1 cellular context compared by ENCODE assay signal in the genomic region with DNA sequence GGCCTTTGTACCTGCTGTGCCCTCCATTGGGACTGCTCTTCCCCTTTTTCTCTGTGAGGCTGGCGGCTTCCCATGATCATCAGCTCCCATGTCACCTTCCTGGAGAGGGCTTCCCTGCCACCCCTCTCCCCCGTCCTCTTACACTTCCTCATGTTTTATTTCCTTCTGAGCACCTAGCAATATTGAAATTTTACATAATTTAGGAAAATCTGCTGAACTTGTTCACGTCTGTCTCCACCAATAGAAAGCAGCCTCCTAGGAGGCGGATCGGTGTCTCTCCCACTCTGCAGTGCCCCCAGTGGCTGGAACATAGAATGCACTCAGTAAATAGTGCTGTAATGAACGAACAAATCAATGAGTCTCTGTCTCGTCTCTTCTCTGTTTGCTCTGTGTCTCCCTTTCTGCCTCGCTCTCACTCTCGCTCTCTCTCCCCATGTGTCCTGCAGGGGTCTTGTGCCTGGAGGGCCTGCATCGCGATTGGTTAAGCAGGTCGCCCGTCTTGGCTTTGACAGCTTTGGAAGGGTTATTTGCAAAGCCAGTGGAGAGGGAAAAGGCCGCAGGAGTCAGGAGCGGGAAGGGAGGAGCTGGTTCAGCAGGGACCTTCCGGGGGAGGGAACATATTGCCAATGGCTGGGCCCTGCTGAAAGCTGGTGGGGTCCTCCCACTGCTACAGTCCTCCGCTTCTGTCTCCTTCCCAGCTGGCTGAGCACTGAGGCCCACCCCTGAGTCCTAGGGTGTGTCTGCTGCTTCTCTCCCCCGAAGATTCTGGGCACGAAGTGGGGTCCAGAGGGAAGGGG.
TF ChIP-seq lines count a peak whose summit lies in the region.

No MANE protein-coding gene starts in this region.

TF ChIP-seq in HepG2, 621 proteins besides CTCF, POLR2A, EP300 and RAD21 (continued from another document and continues in another):
- TF ChIP-seq, protein P1, sequence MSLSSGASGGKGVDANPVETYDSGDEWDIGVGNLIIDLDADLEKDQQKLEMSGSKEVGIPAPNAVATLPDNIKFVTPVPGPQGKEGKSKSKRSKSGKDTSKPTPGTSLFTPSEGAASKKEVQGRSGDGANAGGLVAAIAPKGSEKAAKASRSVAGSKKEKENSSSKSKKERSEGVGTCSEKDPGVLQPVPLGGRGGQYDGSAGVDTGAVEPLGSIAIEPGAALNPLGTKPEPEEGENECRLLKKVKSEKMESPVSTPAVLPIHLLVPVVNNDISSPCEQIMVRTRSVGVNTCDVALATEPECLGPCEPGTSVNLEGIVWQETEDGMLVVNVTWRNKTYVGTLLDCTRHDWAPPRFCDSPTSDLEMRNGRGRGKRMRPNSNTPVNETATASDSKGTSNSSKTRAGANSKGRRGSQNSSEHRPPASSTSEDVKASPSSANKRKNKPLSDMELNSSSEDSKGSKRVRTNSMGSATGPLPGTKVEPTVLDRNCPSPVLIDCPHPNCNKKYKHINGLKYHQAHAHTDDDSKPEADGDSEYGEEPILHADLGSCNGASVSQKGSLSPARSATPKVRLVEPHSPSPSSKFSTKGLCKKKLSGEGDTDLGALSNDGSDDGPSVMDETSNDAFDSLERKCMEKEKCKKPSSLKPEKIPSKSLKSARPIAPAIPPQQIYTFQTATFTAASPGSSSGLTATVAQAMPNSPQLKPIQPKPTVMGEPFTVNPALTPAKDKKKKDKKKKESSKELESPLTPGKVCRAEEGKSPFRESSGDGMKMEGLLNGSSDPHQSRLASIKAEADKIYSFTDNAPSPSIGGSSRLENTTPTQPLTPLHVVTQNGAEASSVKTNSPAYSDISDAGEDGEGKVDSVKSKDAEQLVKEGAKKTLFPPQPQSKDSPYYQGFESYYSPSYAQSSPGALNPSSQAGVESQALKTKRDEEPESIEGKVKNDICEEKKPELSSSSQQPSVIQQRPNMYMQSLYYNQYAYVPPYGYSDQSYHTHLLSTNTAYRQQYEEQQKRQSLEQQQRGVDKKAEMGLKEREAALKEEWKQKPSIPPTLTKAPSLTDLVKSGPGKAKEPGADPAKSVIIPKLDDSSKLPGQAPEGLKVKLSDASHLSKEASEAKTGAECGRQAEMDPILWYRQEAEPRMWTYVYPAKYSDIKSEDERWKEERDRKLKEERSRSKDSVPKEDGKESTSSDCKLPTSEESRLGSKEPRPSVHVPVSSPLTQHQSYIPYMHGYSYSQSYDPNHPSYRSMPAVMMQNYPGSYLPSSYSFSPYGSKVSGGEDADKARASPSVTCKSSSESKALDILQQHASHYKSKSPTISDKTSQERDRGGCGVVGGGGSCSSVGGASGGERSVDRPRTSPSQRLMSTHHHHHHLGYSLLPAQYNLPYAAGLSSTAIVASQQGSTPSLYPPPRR (CRISPR knock-in tag; IDR thresholded peaks at IDR 0.05; ENCODE audit: borderline replicate concordance): peak; percentile 40; the same call in 1 of the 2 replicates
- TF ChIP-seq ZNF747 (CRISPR knock-in tag; IDR thresholded peaks at IDR 0.05; ENCODE audit: borderline replicate concordance): no peak
- TF ChIP-seq THAP11 (CRISPR knock-in tag; IDR thresholded peaks at IDR 0.05): peak; percentile 54
- 0 out of 2 replicates have a peak, but pooled peaks have one; percentile 28 for TF ChIP-seq ZNF331 (CRISPR knock-in tag; IDR thresholded peaks at IDR 0.05)
- TF ChIP-seq, protein P2, sequence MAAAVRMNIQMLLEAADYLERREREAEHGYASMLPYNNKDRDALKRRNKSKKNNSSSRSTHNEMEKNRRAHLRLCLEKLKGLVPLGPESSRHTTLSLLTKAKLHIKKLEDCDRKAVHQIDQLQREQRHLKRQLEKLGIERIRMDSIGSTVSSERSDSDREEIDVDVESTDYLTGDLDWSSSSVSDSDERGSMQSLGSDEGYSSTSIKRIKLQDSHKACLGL (CRISPR knock-in tag; IDR thresholded peaks at IDR 0.05): 0 out of 2 replicates have a peak, but pooled peaks have one; percentile 2
- TF ChIP-seq TP53 (CRISPR knock-in tag; conservative IDR thresholded peaks at IDR 0.05): peak; percentile 59; the same call in 1 of the 2 replicates
- TF ChIP-seq, protein P3, sequence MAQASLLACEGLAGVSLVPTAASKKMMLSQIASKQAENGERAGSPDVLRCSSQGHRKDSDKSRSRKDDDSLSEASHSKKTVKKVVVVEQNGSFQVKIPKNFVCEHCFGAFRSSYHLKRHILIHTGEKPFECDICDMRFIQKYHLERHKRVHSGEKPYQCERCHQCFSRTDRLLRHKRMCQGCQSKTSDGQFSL (CRISPR knock-in tag; IDR thresholded peaks at IDR 0.05): no peak
- TF ChIP-seq ZIK1 (CRISPR knock-in tag; IDR thresholded peaks at IDR 0.05; ENCODE audit: borderline replicate concordance, low read depth): peak; percentile 46; the same call in 1 of the 2 replicates
- TF ChIP-seq, protein P4, sequence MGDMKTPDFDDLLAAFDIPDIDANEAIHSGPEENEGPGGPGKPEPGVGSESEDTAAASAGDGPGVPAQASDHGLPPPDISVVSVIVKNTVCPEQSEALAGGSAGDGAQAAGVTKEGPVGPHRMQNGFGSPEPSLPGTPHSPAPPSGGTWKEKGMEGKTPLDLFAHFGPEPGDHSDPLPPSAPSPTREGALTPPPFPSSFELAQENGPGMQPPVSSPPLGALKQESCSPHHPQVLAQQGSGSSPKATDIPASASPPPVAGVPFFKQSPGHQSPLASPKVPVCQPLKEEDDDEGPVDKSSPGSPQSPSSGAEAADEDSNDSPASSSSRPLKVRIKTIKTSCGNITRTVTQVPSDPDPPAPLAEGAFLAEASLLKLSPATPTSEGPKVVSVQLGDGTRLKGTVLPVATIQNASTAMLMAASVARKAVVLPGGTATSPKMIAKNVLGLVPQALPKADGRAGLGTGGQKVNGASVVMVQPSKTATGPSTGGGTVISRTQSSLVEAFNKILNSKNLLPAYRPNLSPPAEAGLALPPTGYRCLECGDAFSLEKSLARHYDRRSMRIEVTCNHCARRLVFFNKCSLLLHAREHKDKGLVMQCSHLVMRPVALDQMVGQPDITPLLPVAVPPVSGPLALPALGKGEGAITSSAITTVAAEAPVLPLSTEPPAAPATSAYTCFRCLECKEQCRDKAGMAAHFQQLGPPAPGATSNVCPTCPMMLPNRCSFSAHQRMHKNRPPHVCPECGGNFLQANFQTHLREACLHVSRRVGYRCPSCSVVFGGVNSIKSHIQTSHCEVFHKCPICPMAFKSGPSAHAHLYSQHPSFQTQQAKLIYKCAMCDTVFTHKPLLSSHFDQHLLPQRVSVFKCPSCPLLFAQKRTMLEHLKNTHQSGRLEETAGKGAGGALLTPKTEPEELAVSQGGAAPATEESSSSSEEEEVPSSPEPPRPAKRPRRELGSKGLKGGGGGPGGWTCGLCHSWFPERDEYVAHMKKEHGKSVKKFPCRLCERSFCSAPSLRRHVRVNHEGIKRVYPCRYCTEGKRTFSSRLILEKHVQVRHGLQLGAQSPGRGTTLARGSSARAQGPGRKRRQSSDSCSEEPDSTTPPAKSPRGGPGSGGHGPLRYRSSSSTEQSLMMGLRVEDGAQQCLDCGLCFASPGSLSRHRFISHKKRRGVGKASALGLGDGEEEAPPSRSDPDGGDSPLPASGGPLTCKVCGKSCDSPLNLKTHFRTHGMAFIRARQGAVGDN (CRISPR knock-in tag; IDR thresholded peaks at IDR 0.05): peak; percentile 89
- peak; percentile 31; the same call in 1 of the 2 replicates for TF ChIP-seq FOXP1 (IDR thresholded peaks at IDR 0.05)
- peak; percentile 73; the same call in 1 of the 2 replicates for TF ChIP-seq FOXP1 (CRISPR knock-in tag; IDR thresholded peaks at IDR 0.05)
- TF ChIP-seq ZNF883 (CRISPR knock-in tag; IDR thresholded peaks at IDR 0.05; ENCODE audit: not compliant biosample characterization): peak; percentile 68
- TF ChIP-seq, protein P5, sequence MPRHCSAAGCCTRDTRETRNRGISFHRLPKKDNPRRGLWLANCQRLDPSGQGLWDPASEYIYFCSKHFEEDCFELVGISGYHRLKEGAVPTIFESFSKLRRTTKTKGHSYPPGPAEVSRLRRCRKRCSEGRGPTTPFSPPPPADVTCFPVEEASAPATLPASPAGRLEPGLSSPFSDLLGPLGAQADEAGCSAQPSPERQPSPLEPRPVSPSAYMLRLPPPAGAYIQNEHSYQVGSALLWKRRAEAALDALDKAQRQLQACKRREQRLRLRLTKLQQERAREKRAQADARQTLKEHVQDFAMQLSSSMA (CRISPR knock-in tag; IDR thresholded peaks at IDR 0.05): 0 out of 2 replicates have a peak, but pooled peaks have one; percentile 46
- TF ChIP-seq MBNL3 (CRISPR knock-in tag; conservative IDR thresholded peaks at IDR 0.05): no peak
- TF ChIP-seq ETV5 (CRISPR knock-in tag; IDR thresholded peaks at IDR 0.05; ENCODE audit: borderline replicate concordance): peak; percentile 12
- peak; percentile 76; the same call in 1 of the 2 replicates for TF ChIP-seq ZNF430 (CRISPR knock-in tag; IDR thresholded peaks at IDR 0.05)
- 0 out of 2 replicates have a peak, but pooled peaks have one; percentile 40 for TF ChIP-seq NRL (CRISPR knock-in tag; IDR thresholded peaks at IDR 0.05; ENCODE audit: borderline replicate concordance)
- TF ChIP-seq IRF2 (CRISPR knock-in tag; IDR thresholded peaks at IDR 0.05): peak; percentile 39; the same call in 1 of the 2 replicates
- TF ChIP-seq, protein P6, sequence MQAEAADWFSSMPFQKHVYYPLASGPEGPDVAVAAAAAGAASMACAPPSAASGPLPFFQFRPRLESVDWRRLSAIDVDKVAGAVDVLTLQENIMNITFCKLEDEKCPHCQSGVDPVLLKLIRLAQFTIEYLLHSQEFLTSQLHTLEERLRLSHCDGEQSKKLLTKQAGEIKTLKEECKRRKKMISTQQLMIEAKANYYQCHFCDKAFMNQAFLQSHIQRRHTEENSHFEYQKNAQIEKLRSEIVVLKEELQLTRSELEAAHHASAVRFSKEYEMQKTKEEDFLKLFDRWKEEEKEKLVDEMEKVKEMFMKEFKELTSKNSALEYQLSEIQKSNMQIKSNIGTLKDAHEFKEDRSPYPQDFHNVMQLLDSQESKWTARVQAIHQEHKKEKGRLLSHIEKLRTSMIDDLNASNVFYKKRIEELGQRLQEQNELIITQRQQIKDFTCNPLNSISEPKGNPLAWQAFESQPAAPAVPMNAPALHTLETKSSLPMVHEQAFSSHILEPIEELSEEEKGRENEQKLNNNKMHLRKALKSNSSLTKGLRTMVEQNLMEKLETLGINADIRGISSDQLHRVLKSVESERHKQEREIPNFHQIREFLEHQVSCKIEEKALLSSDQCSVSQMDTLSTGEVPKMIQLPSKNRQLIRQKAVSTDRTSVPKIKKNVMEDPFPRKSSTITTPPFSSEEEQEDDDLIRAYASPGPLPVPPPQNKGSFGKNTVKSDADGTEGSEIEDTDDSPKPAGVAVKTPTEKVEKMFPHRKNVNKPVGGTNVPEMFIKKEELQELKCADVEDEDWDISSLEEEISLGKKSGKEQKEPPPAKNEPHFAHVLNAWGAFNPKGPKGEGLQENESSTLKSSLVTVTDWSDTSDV (CRISPR knock-in tag; IDR thresholded peaks at IDR 0.05): no peak
- TF ChIP-seq, protein P7, sequence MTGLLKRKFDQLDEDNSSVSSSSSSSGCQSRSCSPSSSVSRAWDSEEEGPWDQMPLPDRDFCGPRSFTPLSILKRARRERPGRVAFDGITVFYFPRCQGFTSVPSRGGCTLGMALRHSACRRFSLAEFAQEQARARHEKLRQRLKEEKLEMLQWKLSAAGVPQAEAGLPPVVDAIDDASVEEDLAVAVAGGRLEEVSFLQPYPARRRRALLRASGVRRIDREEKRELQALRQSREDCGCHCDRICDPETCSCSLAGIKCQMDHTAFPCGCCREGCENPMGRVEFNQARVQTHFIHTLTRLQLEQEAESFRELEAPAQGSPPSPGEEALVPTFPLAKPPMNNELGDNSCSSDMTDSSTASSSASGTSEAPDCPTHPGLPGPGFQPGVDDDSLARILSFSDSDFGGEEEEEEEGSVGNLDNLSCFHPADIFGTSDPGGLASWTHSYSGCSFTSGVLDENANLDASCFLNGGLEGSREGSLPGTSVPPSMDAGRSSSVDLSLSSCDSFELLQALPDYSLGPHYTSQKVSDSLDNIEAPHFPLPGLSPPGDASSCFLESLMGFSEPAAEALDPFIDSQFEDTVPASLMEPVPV (CRISPR knock-in tag; IDR thresholded peaks at IDR 0.05): 0 out of 2 replicates have a peak, but pooled peaks have one; percentile 64
- no peak for TF ChIP-seq ZNF530 (CRISPR knock-in tag; IDR thresholded peaks at IDR 0.05; ENCODE audit: low read depth)
- TF ChIP-seq ELF1 (CRISPR knock-in tag; IDR thresholded peaks at IDR 0.05): peak; percentile 45
- peak; percentile 91 for TF ChIP-seq FOXA3 (CRISPR knock-in tag; IDR thresholded peaks at IDR 0.05)
- TF ChIP-seq, protein P8, sequence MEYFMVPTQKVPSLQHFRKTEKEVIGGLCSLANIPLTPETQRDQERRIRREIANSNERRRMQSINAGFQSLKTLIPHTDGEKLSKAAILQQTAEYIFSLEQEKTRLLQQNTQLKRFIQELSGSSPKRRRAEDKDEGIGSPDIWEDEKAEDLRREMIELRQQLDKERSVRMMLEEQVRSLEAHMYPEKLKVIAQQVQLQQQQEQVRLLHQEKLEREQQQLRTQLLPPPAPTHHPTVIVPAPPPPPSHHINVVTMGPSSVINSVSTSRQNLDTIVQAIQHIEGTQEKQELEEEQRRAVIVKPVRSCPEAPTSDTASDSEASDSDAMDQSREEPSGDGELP (IDR thresholded peaks at IDR 0.05; ENCODE audit: borderline replicate concordance, low read depth): peak; percentile 35; the same call in 1 of the 2 replicates
- peak; percentile 53; the same call in 1 of the 2 replicates for TF ChIP-seq ZNF431 (CRISPR knock-in tag; IDR thresholded peaks at IDR 0.05; ENCODE audit: borderline replicate concordance, low read depth)
- TF ChIP-seq, protein P9, sequence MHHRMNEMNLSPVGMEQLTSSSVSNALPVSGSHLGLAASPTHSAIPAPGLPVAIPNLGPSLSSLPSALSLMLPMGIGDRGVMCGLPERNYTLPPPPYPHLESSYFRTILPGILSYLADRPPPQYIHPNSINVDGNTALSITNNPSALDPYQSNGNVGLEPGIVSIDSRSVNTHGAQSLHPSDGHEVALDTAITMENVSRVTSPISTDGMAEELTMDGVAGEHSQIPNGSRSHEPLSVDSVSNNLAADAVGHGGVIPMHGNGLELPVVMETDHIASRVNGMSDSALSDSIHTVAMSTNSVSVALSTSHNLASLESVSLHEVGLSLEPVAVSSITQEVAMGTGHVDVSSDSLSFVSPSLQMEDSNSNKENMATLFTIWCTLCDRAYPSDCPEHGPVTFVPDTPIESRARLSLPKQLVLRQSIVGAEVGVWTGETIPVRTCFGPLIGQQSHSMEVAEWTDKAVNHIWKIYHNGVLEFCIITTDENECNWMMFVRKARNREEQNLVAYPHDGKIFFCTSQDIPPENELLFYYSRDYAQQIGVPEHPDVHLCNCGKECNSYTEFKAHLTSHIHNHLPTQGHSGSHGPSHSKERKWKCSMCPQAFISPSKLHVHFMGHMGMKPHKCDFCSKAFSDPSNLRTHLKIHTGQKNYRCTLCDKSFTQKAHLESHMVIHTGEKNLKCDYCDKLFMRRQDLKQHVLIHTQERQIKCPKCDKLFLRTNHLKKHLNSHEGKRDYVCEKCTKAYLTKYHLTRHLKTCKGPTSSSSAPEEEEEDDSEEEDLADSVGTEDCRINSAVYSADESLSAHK (CRISPR knock-in tag; IDR thresholded peaks at IDR 0.05; ENCODE audit: borderline replicate concordance): no peak
- 0 out of 2 replicates have a peak, but pooled peaks have one; percentile 28 for TF ChIP-seq NFATC3 (CRISPR knock-in tag; IDR thresholded peaks at IDR 0.05)
